ENCODE assay signal across 33 cellular contexts in the genomic region with DNA sequence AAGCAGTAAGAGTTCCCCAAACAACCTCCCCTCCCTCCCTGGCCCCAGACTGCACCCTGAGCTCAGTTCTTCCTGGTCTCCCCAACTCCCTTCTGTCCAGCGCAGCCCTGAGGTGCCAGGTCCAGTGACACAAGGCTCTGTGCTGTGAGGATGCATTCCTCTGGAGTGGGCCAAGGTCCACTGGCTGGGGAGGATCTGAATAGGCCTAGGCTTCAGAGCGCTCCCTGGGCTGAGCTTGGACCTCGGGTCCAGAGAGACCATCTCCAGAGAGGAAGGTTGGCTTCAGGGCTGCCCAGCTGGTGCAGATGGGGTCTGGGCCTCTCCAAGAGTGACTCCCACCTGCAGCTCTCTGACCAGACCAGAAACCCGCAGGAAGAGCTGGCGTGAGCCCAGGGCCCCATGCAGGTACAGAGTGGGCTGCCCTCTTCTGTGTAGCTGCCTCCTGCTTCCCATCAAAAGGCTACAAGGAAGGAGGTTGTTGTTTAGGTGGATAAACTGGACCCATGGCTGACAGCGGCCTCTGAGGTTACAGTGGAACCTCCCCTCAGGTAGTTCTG. TPM values are rescaled to one million over a fixed set of nuclear protein-coding genes. Genes with fewer than 3 reads are reported as not detected.
DNase-seq lines count a peak whose midpoint lies in the region; ATAC-seq and TF ChIP-seq lines count a peak whose summit lies in the region.
"Had no signal": no experiment of that assay in that cellular context is flagged by ENCODE, and none has a peak within 500 bp of the region (broad histone marks: within the 10 kb centered on the region; RNA-seq: fewer than 3 reads in every experiment).

No MANE protein-coding gene starts in this region.

- peak overlapping the region; percentile 5 for H2AK5ac ChIP-seq in neuronal stem cell (ENCODE audit: low read depth, low read length)

- no peak overlapping the region for H2AFZ ChIP-seq in Loucy (ENCODE audit: low read length)
- H2AFZ ChIP-seq in neuronal stem cell (ENCODE audit: low read length) = no peak overlapping the region

- peaks cover 4% of the 10 kb centered on the region; the same call in 1 of the 2 replicates for H3F3A ChIP-seq in Loucy (ENCODE audit: low read depth)

- H2BK12ac ChIP-seq in neuronal stem cell (ENCODE audit: low read length) = no peak overlapping the region

- no peak for ATAC-seq in activated naive CD8-positive, alpha-beta T cell treated with anti-CD3 and anti-CD28 coated beads, Interleukin-2, amount 10 ng/mL, durations not matched to agents 7 days and 5 days (ENCODE audit: low read depth)
- ATAC-seq in activated naive CD8-positive, alpha-beta T cell treated with anti-CD3 and anti-CD28 coated beads, Interleukin-2, amount 50 U/mL, for 24 hours = no peak
- no peak for ATAC-seq in effector memory CD8-positive, alpha-beta T cell (replicated peaks)
- ATAC-seq: psoas muscle had no signal

- H3K23ac ChIP-seq in neuronal stem cell (ENCODE audit: low read depth, low read length, poor library complexity) = no peak overlapping the region

- peak overlapping the region; percentile 47 for H3K4me3 Mint-ChIP-seq in activated naive CD8-positive, alpha-beta T cell treated with anti-CD3 and anti-CD28 coated beads, Interleukin-2, amount 10 ng/mL, durations not matched to agents 7 days and 5 days
- no peak overlapping the region for H3K4me3 Mint-ChIP-seq in activated naive CD8-positive, alpha-beta T cell treated with anti-CD3 and anti-CD28 coated beads, Interleukin-2, amount 50 U/mL, for 24 hours
- peak overlapping the region; percentile 57 to 68 for H3K4me3 Mint-ChIP-seq in effector memory CD8-positive, alpha-beta T cell
- H3K4me3 Mint-ChIP-seq: activated CD4-positive, alpha-beta T cell treated with anti-CD3 and anti-CD28 coated beads for 36 hours; activated naive CD8-positive, alpha-beta T cell treated with anti-CD3 and anti-CD28 coated beads for 36 hours had no signal

- POLR2A ChIA-PET in activated naive CD8-positive, alpha-beta T cell treated with anti-CD3 and anti-CD28 coated beads, Interleukin-2, amount 10 ng/mL, durations not matched to agents 7 days and 5 days (lab: Charles Lee) = interaction anchor here (0.7 to 3.8 kb wide), 4 partner anchors 39 to 171 kb away, joined by 3 to 27 read pairs (median 3); no protein-coding TSS in a partner anchor

- TF ChIP-seq CTCF in Loucy (conservative IDR thresholded peaks at IDR 0.05; ENCODE audit: low read length) = no peak

- no peaks in the 10 kb centered on the region for H3K36me3 Mint-ChIP-seq in activated naive CD8-positive, alpha-beta T cell treated with anti-CD3 and anti-CD28 coated beads, Interleukin-2, amount 10 ng/mL, durations not matched to agents 7 days and 5 days
- H3K36me3 Mint-ChIP-seq in activated naive CD8-positive, alpha-beta T cell treated with anti-CD3 and anti-CD28 coated beads, Interleukin-2, amount 50 U/mL, for 24 hours (ENCODE audit: low read depth) = no peaks in the 10 kb centered on the region
- peaks cover 7% of the 10 kb centered on the region for H3K36me3 Mint-ChIP-seq in effector memory CD8-positive, alpha-beta T cell (ENCODE audit: insufficient read depth)
- H3K36me3 Mint-ChIP-seq: activated naive CD8-positive, alpha-beta T cell treated with anti-CD3 and anti-CD28 coated beads for 36 hours; natural killer cell had no signal

- H3K4me2 ChIP-seq in Loucy (ENCODE audit: low read depth, low read length, poor library complexity, severe bottlenecking) = peak overlapping the region; percentile 77
- no peak overlapping the region for H3K4me2 ChIP-seq in neuronal stem cell (ENCODE audit: insufficient read depth, low read length, poor library complexity, severe bottlenecking)

- no peaks in the 10 kb centered on the region for H3K36me3 ChIP-seq in Loucy (ENCODE audit: insufficient read depth, low read length)
- no peaks in the 10 kb centered on the region for H3K36me3 ChIP-seq in neuronal stem cell (replicated peaks in 1 of 2; ENCODE audit: control insufficient read depth in 2 of 2, insufficient read depth in 2 of 2, low read length in 2 of 2)
- H3K36me3 ChIP-seq: cardiac muscle cell, sigmoid colon had no signal

- no CpG with 5 or more reads among the region's 6 CpGs for WGBS in neuronal stem cell (ENCODE audit: extremely low coverage in 2 of 2, insufficient read length in 2 of 2, insufficient replicate concordance in 1 of 2), 2 donors

- no peaks in the 10 kb centered on the region for H3K9me2 ChIP-seq in Loucy (replicated peaks; ENCODE audit: low read depth, low read length)

- H3K4ac ChIP-seq in neuronal stem cell (ENCODE audit: low read length) = no peak overlapping the region

- peak overlapping the region; percentile 59 for H3K9ac ChIP-seq in Loucy (ENCODE audit: low read depth, low read length, poor library complexity, severe bottlenecking)
- peak overlapping the region; percentile 30 for H3K9ac ChIP-seq in neuronal stem cell (ENCODE audit: low read depth, low read length, poor library complexity)

- H3K4me1 Mint-ChIP-seq in activated naive CD8-positive, alpha-beta T cell treated with anti-CD3 and anti-CD28 coated beads, Interleukin-2, amount 10 ng/mL, durations not matched to agents 7 days and 5 days = peaks cover 28% of the 10 kb centered on the region
- H3K4me1 Mint-ChIP-seq in activated naive CD8-positive, alpha-beta T cell treated with anti-CD3 and anti-CD28 coated beads, Interleukin-2, amount 50 U/mL, for 24 hours = peaks cover 37% of the 10 kb centered on the region
- H3K4me1 Mint-ChIP-seq in effector memory CD8-positive, alpha-beta T cell (ENCODE audit: low read depth in 2 of 2) = peaks cover 37 to 46% of the 10 kb centered on the region in 2 donors

- H2BK5ac ChIP-seq in neuronal stem cell (ENCODE audit: low read length) = peak overlapping the region; percentile 90

- H3K4me1 ChIP-seq in Loucy (ENCODE audit: insufficient read depth, low read length, poor library complexity, severe bottlenecking) (peaks cover 82% of the 10 kb centered on the region), neuronal stem cell (ENCODE audit: control insufficient read depth in 2 of 2, insufficient read depth in 1 of 2, low read depth in 1 of 2, low read length in 2 of 2) (peaks cover 0 to 2% of the 10 kb centered on the region in 2 donors)
- H3K4me1 ChIP-seq: psoas muscle had no signal

- no peaks in the 10 kb centered on the region for H3K9me3 ChIP-seq in Loucy (ENCODE audit: insufficient read depth, low read depth, low read length)
- no peaks in the 10 kb centered on the region for H3K9me3 ChIP-seq in neuronal stem cell (replicated peaks in 1 of 2; ENCODE audit: control insufficient read depth in 2 of 2, insufficient read depth in 1 of 2, low read depth in 1 of 2, low read length in 2 of 2)
- H3K9me3 ChIP-seq: Caco-2, psoas muscle, sigmoid colon had no signal

- H3K4me3 ChIP-seq in Loucy (ENCODE audit: low read length, poor library complexity, severe bottlenecking) (peak overlapping the region; percentile 10), neuronal stem cell (ENCODE audit: low read length in 2 of 2) (no peak overlapping the region)
- H3K4me3 ChIP-seq: cardiac muscle cell, psoas muscle, sigmoid colon had no signal

- H3K18ac ChIP-seq in neuronal stem cell (ENCODE audit: low read length) = peak overlapping the region; percentile 44

- DNase-seq in activated naive CD8-positive, alpha-beta T cell treated with anti-CD3 and anti-CD28 coated beads, Interleukin-2, amount 10 ng/mL, durations not matched to agents 7 days and 5 days = no peak
- DNase-seq in activated naive CD8-positive, alpha-beta T cell treated with anti-CD3 and anti-CD28 coated beads, Interleukin-2, amount 50 U/mL, for 24 hours = no peak
- DNase-seq in effector memory CD8-positive, alpha-beta T cell = no peak
- DNase-seq in neuronal stem cell (ENCODE audit: low spot score) (no peak), cerebellum (ENCODE audit: low spot score) (no peak), HuH-7 (ENCODE audit: low spot score) (no peak), mesenteric fat pad (ENCODE audit: low spot score) (no peak)
- DNase-seq: Caco-2, cortex of kidney, erythroblast, GOT3, head of caudate nucleus, NCI-H1436, NCI-H2081, NCI-H2227 treated with DMSO at 0.1 percent for 48 hours, NCI-H526, psoas muscle, SHP77, sigmoid colon, trophoblast cell had no signal

- H3K9me3 Mint-ChIP-seq in activated naive CD8-positive, alpha-beta T cell treated with anti-CD3 and anti-CD28 coated beads, Interleukin-2, amount 10 ng/mL, durations not matched to agents 7 days and 5 days = no peaks in the 10 kb centered on the region
- H3K9me3 Mint-ChIP-seq in activated naive CD8-positive, alpha-beta T cell treated with anti-CD3 and anti-CD28 coated beads, Interleukin-2, amount 50 U/mL, for 24 hours = no peaks in the 10 kb centered on the region
- no peaks in the 10 kb centered on the region for H3K9me3 Mint-ChIP-seq in effector memory CD8-positive, alpha-beta T cell
- H3K9me3 Mint-ChIP-seq: activated naive CD8-positive, alpha-beta T cell treated with anti-CD3 and anti-CD28 coated beads for 36 hours; natural killer cell; T-helper 2 cell treated with Interferon-gamma antibody and Interleukin-4, amounts not matched to agents 5 μg/mL and 100 μg/mL, for 36 hours had no signal

- H4K20me1 ChIP-seq in Loucy (ENCODE audit: insufficient read depth, low read length, poor library complexity, severe bottlenecking) = no peaks in the 10 kb centered on the region

- H3K27ac Mint-ChIP-seq in activated naive CD8-positive, alpha-beta T cell treated with anti-CD3 and anti-CD28 coated beads, Interleukin-2, amount 10 ng/mL, durations not matched to agents 7 days and 5 days = no peak overlapping the region
- no peak overlapping the region for H3K27ac Mint-ChIP-seq in activated naive CD8-positive, alpha-beta T cell treated with anti-CD3 and anti-CD28 coated beads, Interleukin-2, amount 50 U/mL, for 24 hours
- H3K27ac Mint-ChIP-seq in effector memory CD8-positive, alpha-beta T cell = peak overlapping the region in 1 of 2 donors; percentile 67
- H3K27ac Mint-ChIP-seq: activated CD4-positive, alpha-beta T cell treated with anti-CD3 and anti-CD28 coated beads for 36 hours; activated naive CD8-positive, alpha-beta T cell treated with anti-CD3 and anti-CD28 coated beads for 36 hours; natural killer cell; T-helper 2 cell treated with Interferon-gamma antibody and Interleukin-4, amounts not matched to agents 5 μg/mL and 100 μg/mL, for 36 hours had no signal

- peaks cover 2% of the 10 kb centered on the region for H3K79me1 ChIP-seq in neuronal stem cell (ENCODE audit: low read depth, low read length)

- H3K14ac ChIP-seq in neuronal stem cell (ENCODE audit: low read length) = no peak overlapping the region

- no peak overlapping the region for H4K91ac ChIP-seq in neuronal stem cell (ENCODE audit: low read depth, low read length, poor library complexity)

- H3K27me3 ChIP-seq in Loucy (ENCODE audit: insufficient read depth, low read length, poor library complexity, severe bottlenecking) = no peaks in the 10 kb centered on the region
- H3K27me3 ChIP-seq in neuronal stem cell (ENCODE audit: control insufficient read depth in 3 of 3, insufficient read depth in 3 of 3, low read depth in 1 of 3, low read length in 3 of 3) = peaks cover 0 to 67% (median 0%) of the 10 kb centered on the region in 3 experiments
- H3K27me3 ChIP-seq: cardiac muscle cell had no signal

- no peak overlapping the region for H4K8ac ChIP-seq in neuronal stem cell (ENCODE audit: low read depth, low read length)

- H3K27me3 Mint-ChIP-seq in activated naive CD8-positive, alpha-beta T cell treated with anti-CD3 and anti-CD28 coated beads, Interleukin-2, amount 10 ng/mL, durations not matched to agents 7 days and 5 days = peaks cover 44% of the 10 kb centered on the region
- H3K27me3 Mint-ChIP-seq in activated naive CD8-positive, alpha-beta T cell treated with anti-CD3 and anti-CD28 coated beads, Interleukin-2, amount 50 U/mL, for 24 hours = peaks cover 38% of the 10 kb centered on the region
- peaks cover 29 to 79% of the 10 kb centered on the region in 2 donors for H3K27me3 Mint-ChIP-seq in effector memory CD8-positive, alpha-beta T cell

- H3K79me2 ChIP-seq in Loucy (ENCODE audit: insufficient read depth, low read length) = no peaks in the 10 kb centered on the region

- no peak overlapping the region for H3K27ac ChIP-seq in neuronal stem cell (replicated peaks; ENCODE audit: low read length)
- H3K27ac ChIP-seq: cardiac muscle cell, psoas muscle, sigmoid colon had no signal

- peak overlapping the region; percentile 11 for H2BK120ac ChIP-seq in neuronal stem cell (ENCODE audit: low read depth, low read length)

- peak overlapping the region; percentile 73 for H2BK15ac ChIP-seq in neuronal stem cell (ENCODE audit: low read length)

RNA-seq across cellular contexts. Expression of a gene that starts 52.3 kb away (rescaled TPM):
- total RNA-seq in activated naive CD8-positive, alpha-beta T cell treated with anti-CD3 and anti-CD28 coated beads, Interleukin-2, amount 10 ng/mL, durations not matched to agents 7 days and 5 days = not detected
- not detected for polyA plus RNA-seq in neuronal stem cell (2013, experiment 1 of 2)
- polyA plus RNA-seq in neuronal stem cell (2013, experiment 2 of 2) = not detected
- total RNA-seq in cerebellum (not detected), mesenteric fat pad (not detected)
- total RNA-seq: activated CD4-positive, alpha-beta T cell treated with anti-CD3 and anti-CD28 coated beads for 36 hours; activated naive CD8-positive, alpha-beta T cell treated with anti-CD3 and anti-CD28 coated beads for 36 hours; astrocyte; Caco-2; cardiac muscle cell; fibroblast of villous mesenchyme; G401; kidney epithelial cell; lower leg skin; natural killer cell; omental fat pad; psoas muscle; sigmoid colon; subcutaneous adipose tissue had no signal
- polyA plus RNA-seq: psoas muscle had no signal
